24 cellular contexts compared by ENCODE assay signal in the genomic region with DNA sequence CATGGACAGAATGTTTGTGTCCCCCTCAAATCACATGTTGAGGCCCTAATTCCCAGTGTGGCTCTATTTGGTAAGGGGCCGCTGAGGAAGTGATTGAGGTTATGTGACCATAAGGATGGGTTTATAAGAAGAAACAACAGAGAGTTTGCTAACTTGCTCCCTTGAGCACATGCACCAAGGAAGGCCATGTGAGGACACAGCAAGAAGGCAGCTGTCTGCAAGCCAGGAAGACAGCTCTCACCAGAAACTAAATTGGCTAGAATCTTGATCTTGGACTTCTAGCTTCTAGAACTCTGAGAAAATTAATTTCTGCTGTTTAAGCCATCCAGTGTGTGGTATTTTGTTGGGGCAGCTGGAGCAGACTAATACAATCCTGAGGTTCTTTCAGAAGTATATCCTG.
"Had no signal": no experiment of that assay in that cellular context is flagged by ENCODE, and none has a peak within 500 bp of the region (broad histone marks: within the 10 kb centered on the region; RNA-seq: fewer than 3 reads in every experiment).

No MANE protein-coding gene starts in this region.

- H3K4me3 ChIP-seq: body of pancreas, cardiac muscle cell, gastroesophageal sphincter, pancreas, psoas muscle, right atrium auricular region, tibial nerve had no signal

- DNase-seq: activated gamma-delta T cell treated with Interleukin-2 at 50 U/mL for 16 hours; activated T-cell treated with anti-CD3 and anti-CD28 coated beads, Interleukin-2, amount 50 U/mL, for 1 hour; anterior cingulate cortex; body of pancreas; dermis blood vessel endothelial cell; effector memory CD8-positive, alpha-beta T cell; head of caudate nucleus; hypothalamus; left ventricle myocardium superior; mammary epithelial cell; midbrain; nephron progenitor cell; pancreas; psoas muscle; stimulated activated CD4-positive, alpha-beta T cell treated with anti-CD3 and anti-CD28 coated beads, Interleukin-4, amount 100 ng/mL, for 4 hours; T-helper 9 cell had no signal

- H3K27ac ChIP-seq: body of pancreas, cardiac muscle cell, gastroesophageal sphincter, pancreas, psoas muscle, right atrium auricular region, tibial nerve had no signal

- ATAC-seq: body of pancreas; effector memory CD8-positive, alpha-beta T cell; esophagus mucosa; gastroesophageal sphincter; left ventricle myocardium superior; pancreas; psoas muscle; WTC11 had no signal

- H3K9me3 ChIP-seq: body of pancreas, gastroesophageal sphincter, pancreas, psoas muscle, right atrium auricular region, tibial nerve had no signal

- FAIRE-seq: endothelial cell of umbilical vein, islet of Langerhans, pancreas had no signal

- H3K36me3 ChIP-seq: cardiac muscle cell, gastroesophageal sphincter, pancreas, right atrium auricular region, tibial nerve had no signal

- H3K4me1 ChIP-seq: body of pancreas, pancreas, psoas muscle, right atrium auricular region had no signal
